1 cellular context compared by ENCODE assay signal in the genomic region with DNA sequence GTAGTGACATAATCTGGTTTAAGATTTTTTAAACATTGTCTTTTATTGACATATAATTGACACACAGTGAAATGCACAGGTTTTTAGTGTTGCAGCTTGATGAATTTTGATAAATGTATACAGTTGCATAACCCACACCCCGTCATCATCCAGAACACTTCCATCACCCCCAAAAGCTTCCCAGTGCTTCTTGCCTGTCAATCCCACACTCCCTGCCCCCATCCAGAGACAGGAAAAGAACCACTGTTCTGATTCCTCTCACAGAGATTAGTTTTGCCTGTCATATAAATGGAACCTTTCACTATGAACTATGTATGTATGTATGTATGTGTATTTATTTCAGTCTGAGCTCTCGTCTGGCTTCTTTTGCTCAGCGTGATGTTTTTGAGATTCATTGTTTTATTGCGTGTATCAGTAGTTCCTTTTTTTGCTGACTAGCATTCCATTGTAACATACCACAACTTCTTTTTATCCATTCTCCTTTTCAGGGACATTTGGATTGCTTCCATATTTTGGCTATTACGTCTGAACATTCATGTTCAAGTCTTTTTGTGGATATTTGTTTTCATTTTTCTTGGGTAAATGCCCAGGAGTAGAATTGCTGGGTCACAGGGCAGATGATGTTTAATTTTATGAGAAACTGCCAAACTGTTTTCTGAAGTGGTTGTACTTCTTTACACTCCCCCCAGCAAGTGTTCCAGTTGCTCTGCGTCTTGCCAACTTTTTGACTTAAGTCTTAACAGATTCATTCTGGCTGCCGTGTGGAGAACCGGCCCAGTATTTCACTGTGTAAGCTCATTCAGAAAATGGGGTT.
TF ChIP-seq lines count a peak whose summit lies in the region.

No MANE protein-coding gene starts in this region.

TF ChIP-seq in WTC11, 78 proteins besides CTCF, POLR2A, EP300 and RAD21 (continued from another document):
- TF ChIP-seq USF1 (CRISPR knock-in tag; IDR thresholded peaks at IDR 0.05) (no peak), OVOL2 (CRISPR knock-in tag; IDR thresholded peaks at IDR 0.05; ENCODE audit: borderline replicate concordance) (no peak), MXD4 (CRISPR knock-in tag; IDR thresholded peaks at IDR 0.05; ENCODE audit: borderline replicate concordance) (no peak), ZNF396 (CRISPR knock-in tag; IDR thresholded peaks at IDR 0.05; ENCODE audit: borderline replicate concordance) (no peak), JAZF1 (CRISPR knock-in tag; IDR thresholded peaks at IDR 0.05) (no peak)
